Comparison of ENCODE assay signal across 8 cellular contexts in the genomic region with DNA sequence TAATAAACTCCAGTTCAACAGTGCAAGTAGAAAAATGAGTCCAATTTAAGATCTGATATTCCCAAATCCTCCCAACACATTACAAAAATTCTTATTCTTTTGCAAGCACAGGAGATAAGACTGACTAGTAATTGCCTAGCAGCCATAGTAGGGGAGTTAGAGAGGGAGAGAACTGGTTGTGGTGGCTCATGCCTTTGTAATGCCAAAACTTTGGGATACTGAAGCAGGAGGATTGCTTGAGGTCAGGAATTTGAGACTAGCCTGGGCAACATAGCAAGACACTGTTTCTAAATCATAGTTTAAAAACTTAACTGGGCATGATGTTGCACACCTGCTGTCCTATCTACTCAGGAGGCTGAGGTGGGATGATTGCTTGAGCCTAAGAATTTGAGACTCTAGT.
"Had no signal": no experiment of that assay in that cellular context is flagged by ENCODE, and none has a peak within 500 bp of the region (broad histone marks: within the 10 kb centered on the region; RNA-seq: fewer than 3 reads in every experiment).

No MANE protein-coding gene starts in this region.

- H3K4me1 ChIP-seq: HAP-1 had no signal

- H3K4me3 ChIP-seq: GM23248, GM23338, HAP-1 had no signal

- H2AFZ ChIP-seq: GM23248, GM23338 had no signal

- DNase-seq: GM23248, GOT3, H7, H9, HCEC 1CT, HFFc6 had no signal

- H3K4me2 ChIP-seq: GM23338 had no signal

- H3K9me3 ChIP-seq: HAP-1 had no signal

- H3K9ac ChIP-seq: GM23248 had no signal

- H3K36me3 ChIP-seq: HAP-1 had no signal

- H3K27ac ChIP-seq: GM23248 had no signal
